In genomic region chrX:106437407-106437806, GRCh38 we compare ENCODE assay signal across 33 cellular contexts.
"Had no signal": no experiment of that assay in that cellular context is flagged by ENCODE, and none has a peak within 500 bp of the region (broad histone marks: within the 10 kb centered on the region; RNA-seq: fewer than 3 reads in every experiment).

No MANE protein-coding gene starts in this region.

- H3K79me2 ChIP-seq: hepatocyte had no signal

- H3K4me2 ChIP-seq: hepatocyte had no signal

- H3K27ac Mint-ChIP-seq: activated B cell treated with CpG ODN at 0.5 μM for 24 hours; activated CD8-positive, alpha-beta memory T cell treated with anti-CD3 and anti-CD28 coated beads, Interleukin-2, amount 10 ng/mL, durations not matched to agents 7 days and 5 days; activated CD8-positive, alpha-beta T cell treated with anti-CD3 and anti-CD28 coated beads, Interleukin-2, amount 10 ng/mL, durations not matched to agents 7 days and 5 days; activated naive CD4-positive, alpha-beta T cell treated with anti-CD3 and anti-CD28 coated beads, Interleukin-2, amount 50 U/mL, for 24 hours; activated naive CD8-positive, alpha-beta T cell treated with anti-CD3 and anti-CD28 coated beads, Interleukin-2, amount 50 U/mL, for 24 hours; activated T-helper 2 cell treated with anti-CD3 and anti-CD28 coated beads, Interferon-gamma antibody, Interleukin-2, Interleukin-4, amounts not matched to agents 10 μg/mL and 5 μg/mL and 100 μg/mL, durations not matched to agents 14 hours and 24 hours and 36 hours; immature natural killer cell; naive thymus-derived CD4-positive, alpha-beta T cell; stimulated activated memory B cell treated with anti-CD40 and anti-IgM and Interleukin-4, amounts not matched to agents 10 μg/mL and 1 μg/mL and 100 μg/mL, for 72 hours; T-helper 2 cell treated with Interferon-gamma antibody and Interleukin-4, amounts not matched to agents 5 μg/mL and 100 μg/mL, for 36 hours had no signal

- H3K4me1 ChIP-seq: esophagus squamous epithelium, gastrocnemius medialis, sigmoid colon, stomach, suprapubic skin, tibial artery had no signal

- H3K4me3 ChIP-seq: esophagus squamous epithelium, gastrocnemius medialis, hepatocyte, sigmoid colon, stomach, suprapubic skin, tibial artery had no signal

- H3K4me1 Mint-ChIP-seq: activated B cell treated with CpG ODN at 0.5 μM for 24 hours; activated CD8-positive, alpha-beta memory T cell treated with anti-CD3 and anti-CD28 coated beads, Interleukin-2, amount 10 ng/mL, durations not matched to agents 7 days and 5 days; activated naive CD4-positive, alpha-beta T cell treated with anti-CD3 and anti-CD28 coated beads, Interleukin-2, amount 50 U/mL, for 24 hours; activated naive CD8-positive, alpha-beta T cell treated with anti-CD3 and anti-CD28 coated beads, Interleukin-2, amount 50 U/mL, for 24 hours; central memory CD8-positive, alpha-beta T cell; immature natural killer cell; naive thymus-derived CD4-positive, alpha-beta T cell; stimulated activated memory B cell treated with anti-CD40 and anti-IgM and Interleukin-4, amounts not matched to agents 10 μg/mL and 1 μg/mL and 100 μg/mL, for 72 hours had no signal

- H3K4me3 Mint-ChIP-seq: activated B cell treated with CpG ODN at 0.5 μM for 24 hours; activated CD8-positive, alpha-beta memory T cell treated with anti-CD3 and anti-CD28 coated beads, Interleukin-2, amount 10 ng/mL, durations not matched to agents 7 days and 5 days; activated CD8-positive, alpha-beta T cell treated with anti-CD3 and anti-CD28 coated beads, Interleukin-2, amount 10 ng/mL, durations not matched to agents 7 days and 5 days; activated naive CD4-positive, alpha-beta T cell treated with anti-CD3 and anti-CD28 coated beads, Interleukin-2, amount 50 U/mL, for 24 hours; activated naive CD8-positive, alpha-beta T cell treated with anti-CD3 and anti-CD28 coated beads, Interleukin-2, amount 50 U/mL, for 24 hours; central memory CD8-positive, alpha-beta T cell; immature natural killer cell; naive thymus-derived CD4-positive, alpha-beta T cell; stimulated activated memory B cell treated with anti-CD40 and anti-IgM and Interleukin-4, amounts not matched to agents 10 μg/mL and 1 μg/mL and 100 μg/mL, for 72 hours; T-helper 2 cell treated with Interferon-gamma antibody and Interleukin-4, amounts not matched to agents 5 μg/mL and 100 μg/mL, for 36 hours had no signal

- H3K9me3 Mint-ChIP-seq: activated B cell treated with CpG ODN at 0.5 μM for 24 hours; activated naive CD4-positive, alpha-beta T cell treated with anti-CD3 and anti-CD28 coated beads, Interleukin-2, amount 50 U/mL, for 24 hours; activated naive CD8-positive, alpha-beta T cell treated with anti-CD3 and anti-CD28 coated beads, Interleukin-2, amount 50 U/mL, for 24 hours; activated T-helper 2 cell treated with anti-CD3 and anti-CD28 coated beads, Interferon-gamma antibody, Interleukin-2, Interleukin-4, amounts not matched to agents 10 μg/mL and 5 μg/mL and 100 μg/mL, durations not matched to agents 14 hours and 24 hours and 36 hours; central memory CD8-positive, alpha-beta T cell; naive thymus-derived CD4-positive, alpha-beta T cell; stimulated activated memory B cell treated with anti-CD40 and anti-IgM and Interleukin-4, amounts not matched to agents 10 μg/mL and 1 μg/mL and 100 μg/mL, for 72 hours; T-helper 2 cell treated with Interferon-gamma antibody and Interleukin-4, amounts not matched to agents 5 μg/mL and 100 μg/mL, for 36 hours had no signal

- H3K36me3 ChIP-seq: esophagus squamous epithelium, gastrocnemius medialis, sigmoid colon, stomach, suprapubic skin, tibial artery had no signal

- H3K9me3 ChIP-seq: esophagus squamous epithelium, gastrocnemius medialis, sigmoid colon, stomach, suprapubic skin, tibial artery had no signal

- H3K27ac ChIP-seq: epithelial cell of prostate, esophagus squamous epithelium, gastrocnemius medialis, hepatocyte, sigmoid colon, stomach, suprapubic skin, tibial artery had no signal

- DNase-seq: activated B cell treated with CpG ODN at 0.5 μM for 24 hours; activated CD8-positive, alpha-beta memory T cell treated with anti-CD3 and anti-CD28 coated beads, Interleukin-2, amount 10 ng/mL, durations not matched to agents 7 days and 5 days; activated CD8-positive, alpha-beta T cell treated with anti-CD3 and anti-CD28 coated beads, Interleukin-2, amount 10 ng/mL, durations not matched to agents 7 days and 5 days; activated naive CD8-positive, alpha-beta T cell treated with anti-CD3 and anti-CD28 coated beads, Interleukin-2, amount 50 U/mL, for 24 hours; activated T-cell treated with anti-CD3 and anti-CD28 coated beads, Interleukin-2, amount 50 U/mL, for 48 hours; dermis blood vessel endothelial cell; effector CD4-positive, alpha-beta T cell; esophagus squamous epithelium; gastrocnemius medialis; glutamatergic neuron; immature natural killer cell; kidney; left colon; midbrain; naive thymus-derived CD4-positive, alpha-beta T cell; sigmoid colon; small intestine; stimulated activated CD4-positive, alpha-beta T cell treated with anti-CD3 and anti-CD28 coated beads, Interleukin-1b, Interleukin-23, amount 100 ng/mL, for 48 hours; stimulated activated CD4-positive, alpha-beta T cell treated with anti-CD3 and anti-CD28 coated beads, Interleukin-4, amount 100 ng/mL, for 4 hours; stimulated activated CD8-positive, alpha-beta memory T cell treated with anti-CD3 and anti-CD28 coated beads, Interleukin-4, amount 100 ng/mL, for 48 hours; stomach; T-helper 1 cell; tibial artery had no signal

- H3K27me3 Mint-ChIP-seq: activated B cell treated with CpG ODN at 0.5 μM for 24 hours; activated CD8-positive, alpha-beta memory T cell treated with anti-CD3 and anti-CD28 coated beads, Interleukin-2, amount 10 ng/mL, durations not matched to agents 7 days and 5 days; central memory CD8-positive, alpha-beta T cell had no signal

- FAIRE-seq: bronchial epithelial cell, colon, kidney, small intestine had no signal

- H3K27me3 ChIP-seq: esophagus squamous epithelium, hepatocyte, sigmoid colon, suprapubic skin, tibial artery had no signal

- H3K36me3 Mint-ChIP-seq: activated CD8-positive, alpha-beta memory T cell treated with anti-CD3 and anti-CD28 coated beads, Interleukin-2, amount 10 ng/mL, durations not matched to agents 7 days and 5 days; activated naive CD4-positive, alpha-beta T cell treated with anti-CD3 and anti-CD28 coated beads, Interleukin-2, amount 50 U/mL, for 24 hours; immature natural killer cell; naive thymus-derived CD4-positive, alpha-beta T cell; stimulated activated memory B cell treated with anti-CD40 and anti-IgM and Interleukin-4, amounts not matched to agents 10 μg/mL and 1 μg/mL and 100 μg/mL, for 72 hours had no signal

- ATAC-seq: activated CD8-positive, alpha-beta memory T cell treated with anti-CD3 and anti-CD28 coated beads, Interleukin-2, amount 10 ng/mL, durations not matched to agents 7 days and 5 days; activated CD8-positive, alpha-beta T cell treated with anti-CD3 and anti-CD28 coated beads, Interleukin-2, amount 10 ng/mL, durations not matched to agents 7 days and 5 days; activated naive CD8-positive, alpha-beta T cell treated with anti-CD3 and anti-CD28 coated beads, Interleukin-2, amount 50 U/mL, for 24 hours; gastrocnemius medialis; left colon; naive thymus-derived CD4-positive, alpha-beta T cell; stimulated activated memory B cell treated with anti-CD40 and anti-IgM and Interleukin-4, amounts not matched to agents 10 μg/mL and 1 μg/mL and 100 μg/mL, for 72 hours had no signal

- H2AFZ ChIP-seq: hepatocyte had no signal
